ENCODE assay signal across 28 cellular contexts in genomic region chr12:10101648-10102220, GRCh38. TPM values are rescaled to one million over a fixed set of nuclear protein-coding genes. Genes with fewer than 3 reads are reported as not detected.
A peak's percentile ranks its signal among the peaks of the same experiment; 100 is the strongest.
DNase-seq lines count a peak whose midpoint lies in the region; ATAC-seq, FAIRE-seq and TF ChIP-seq lines count a peak whose summit lies in the region.
"Had no signal": no experiment of that assay in that cellular context is flagged by ENCODE, and none has a peak within 500 bp of the region (broad histone marks: within the 10 kb centered on the region; RNA-seq: fewer than 3 reads in every experiment).

No MANE protein-coding gene starts in this region.

- dilution Hi-C loops in mammary epithelial cell (cut with HindIII; ENCODE audit: low sequenced_read_pairs) (no loop called here), keratinocyte (cut with MboI; ENCODE audit: extremely low pct_ligation_motif_present, low sequenced_read_pairs) (no loop called here)

- peak; percentile 32 for FAIRE-seq in keratinocyte (lab: Jason Lieb, UNC)
- FAIRE-seq: GM12892, GM19239 had no signal

- H3K9me3 ChIP-seq in mammary epithelial cell (replicated peaks; ENCODE audit: insufficient read depth, low read length) (no peaks in the 10 kb centered on the region), keratinocyte (ENCODE audit: control insufficient read depth, low read depth, low read length) (no peaks in the 10 kb centered on the region), upper lobe of right lung (no peaks in the 10 kb centered on the region), Karpas-422 (ENCODE audit: low read length) (no peaks in the 10 kb centered on the region)
- H3K9me3 ChIP-seq: heart left ventricle, left lung, SK-N-SH, thoracic aorta had no signal

- no peaks in the 10 kb centered on the region for H3K9me2 ChIP-seq in Karpas-422 (replicated peaks; ENCODE audit: insufficient read depth, low read length)
- H3K9me2 ChIP-seq: SK-N-SH had no signal

- H3K4me1 ChIP-seq in mammary epithelial cell (ENCODE audit: insufficient read depth, low read length) (peaks cover 11% of the 10 kb centered on the region), keratinocyte (ENCODE audit: control insufficient read depth, extremely low read depth, insufficient read depth, low read length) (no peaks in the 10 kb centered on the region), upper lobe of right lung (peaks cover 12% of the 10 kb centered on the region), Karpas-422 (ENCODE audit: low read length) (no peaks in the 10 kb centered on the region)

- no peak overlapping the region for H3K9ac ChIP-seq in mammary epithelial cell (ENCODE audit: insufficient read depth, low read length)
- H3K9ac ChIP-seq in keratinocyte (ENCODE audit: control insufficient read depth, extremely low read depth, insufficient read depth, low read length): no peak overlapping the region
- H3K9ac ChIP-seq in Karpas-422 (ENCODE audit: low read length): no peak overlapping the region
- H3K9ac ChIP-seq: SK-N-SH had no signal

- H3K27me3 ChIP-seq in mammary epithelial cell (ENCODE audit: insufficient read depth, low read length): no peaks in the 10 kb centered on the region
- no peaks in the 10 kb centered on the region for H3K27me3 ChIP-seq in keratinocyte (ENCODE audit: control insufficient read depth, extremely low read depth, insufficient read depth, low read length)
- H3K27me3 ChIP-seq in upper lobe of right lung: no peaks in the 10 kb centered on the region
- H3K27me3 ChIP-seq in Karpas-422 (ENCODE audit: low read length): no peaks in the 10 kb centered on the region
- H3K27me3 ChIP-seq: heart left ventricle, left lung had no signal

- ATAC-seq in upper lobe of right lung (peak; percentile 31), left ventricle myocardium superior (no peak)
- ATAC-seq: effector memory CD8-positive, alpha-beta T cell; stimulated activated naive B cell treated with anti-CD40 and anti-IgM and Interleukin-4, amounts not matched to agents 10 μg/mL and 1 μg/mL and 100 μg/mL, for 72 hours had no signal

- peak overlapping the region; percentile 43 for H3K4me2 ChIP-seq in mammary epithelial cell (ENCODE audit: insufficient read depth, low read depth, low read length)
- no peak overlapping the region for H3K4me2 ChIP-seq in keratinocyte (ENCODE audit: control insufficient read depth, extremely low read depth, insufficient read depth, low read depth, low read length)
- no peak overlapping the region for H3K4me2 ChIP-seq in Karpas-422 (ENCODE audit: low read depth, low read length, poor library complexity, severe bottlenecking)
- H3K4me2 ChIP-seq: SK-N-SH had no signal

- in situ Hi-C loops in mammary epithelial cell (cut with MboI; ENCODE audit: low sequenced_read_pairs in 2 of 2): no loop called here

- H4K20me1 ChIP-seq in mammary epithelial cell (ENCODE audit: insufficient read depth, low read length): no peaks in the 10 kb centered on the region
- no peaks in the 10 kb centered on the region for H4K20me1 ChIP-seq in keratinocyte (ENCODE audit: control insufficient read depth, extremely low read depth, insufficient read depth, low read length)
- no peaks in the 10 kb centered on the region for H4K20me1 ChIP-seq in Karpas-422 (ENCODE audit: insufficient read depth, low read depth, low read length)

- H3K79me2 ChIP-seq in mammary epithelial cell (ENCODE audit: insufficient read depth, low read length) (no peaks in the 10 kb centered on the region), keratinocyte (ENCODE audit: control insufficient read depth, insufficient read depth, low read length) (no peaks in the 10 kb centered on the region), Karpas-422 (ENCODE audit: low read length) (no peaks in the 10 kb centered on the region)

- TF ChIP-seq CTCF in mammary epithelial cell (conservative IDR thresholded peaks at IDR 0.05 in 1 of 2, IDR thresholded peaks at IDR 0.05 in 1 of 2; ENCODE audit: extremely low read depth in 1 of 2, insufficient read depth in 1 of 2, low read depth in 1 of 2, low read length in 2 of 2) (no peak), keratinocyte (optimal IDR thresholded peaks at IDR 0.05 in 1 of 3, IDR thresholded peaks at IDR 0.05 in 1 of 3, conservative IDR thresholded peaks at IDR 0.05 in 1 of 3; ENCODE audit: extremely low read depth in 1 of 3, insufficient read depth in 2 of 3, low read length in 3 of 3) (no peak), upper lobe of right lung (IDR thresholded peaks at IDR 0.05) (no peak)

- DNase-seq in M059J (ENCODE audit: low read depth): peak; percentile 47
- no peak for DNase-seq in mammary epithelial cell
- no peak for DNase-seq in keratinocyte (ENCODE audit: low read depth, low spot score)
- no peak for DNase-seq in upper lobe of right lung
- no peak for DNase-seq in left ventricle myocardium superior
- DNase-seq in Karpas-422: no peak
- DNase-seq in SKM-1 (lab: John Stamatoyannopoulos, UW; ENCODE audit: unreplicated experiment): no peak
- DNase-seq: activated CD4-positive, alpha-beta T cell treated with anti-CD3 and anti-CD28 coated beads, Interleukin-2, amount 50 U/mL, for 48 hours; activated effector memory CD4-positive, alpha-beta T cell treated with anti-CD3 and anti-CD28 coated beads, Interleukin-2, amount 50 U/mL, for 16 hours; DND-41; effector memory CD8-positive, alpha-beta T cell; left lung; NCI-H2081 treated with DMSO at 0.1 percent for 48 hours; NK-92 treated with Interleukin-12 subunit alpha and Interleukin-12 subunit beta, amount 100 ng/mL, for 24 hours; stimulated activated CD4-positive, alpha-beta T cell treated with anti-CD3 and anti-CD28 coated beads, Interleukin-2, amount 100 ng/mL, for 24 hours; stimulated activated naive B cell treated with anti-CD40 and anti-IgM and Interleukin-4, amounts not matched to agents 10 μg/mL and 1 μg/mL and 100 μg/mL, for 72 hours; WERI-Rb-1 had no signal

- WGBS in mammary epithelial cell (ENCODE audit: low coverage, missing lambda C conversion rate): 100% methylated on average over 1 of the region's 1 CpG

- intact Hi-C loops in mammary epithelial cell (cut with micrococcal nuclease): no loop called here
- intact Hi-C loops in upper lobe of right lung (cut with DNase I): no loop called here
- intact Hi-C loops in left ventricle myocardium superior (cut with micrococcal nuclease): no loop called here

- CTCF ChIA-PET in mammary epithelial cell (lab: Charles Lee; ENCODE audit: low non-redundant PET): no interaction called here

- H3K27ac ChIP-seq in mammary epithelial cell (ENCODE audit: insufficient read depth, low read depth, low read length) (no peak overlapping the region), keratinocyte (ENCODE audit: control insufficient read depth, insufficient read depth, low read length) (no peak overlapping the region), upper lobe of right lung (no peak overlapping the region), Karpas-422 (ENCODE audit: low read length) (no peak overlapping the region)
- H3K27ac ChIP-seq: left lung, thoracic aorta, WERI-Rb-1 had no signal

- H3K36me3 ChIP-seq in mammary epithelial cell (ENCODE audit: insufficient read depth, low read length): no peaks in the 10 kb centered on the region
- H3K36me3 ChIP-seq in keratinocyte (ENCODE audit: control insufficient read depth in 2 of 2, extremely low read depth in 1 of 2, insufficient read depth in 2 of 2, low read length in 2 of 2): no peaks in the 10 kb centered on the region
- H3K36me3 ChIP-seq in upper lobe of right lung: no peaks in the 10 kb centered on the region
- H3K36me3 ChIP-seq in Karpas-422 (ENCODE audit: insufficient read depth, low read length): no peaks in the 10 kb centered on the region
- H3K36me3 ChIP-seq: heart left ventricle, left lung, thoracic aorta, WERI-Rb-1 had no signal

- H3K4me3 ChIP-seq in mammary epithelial cell (replicated peaks in 1 of 3; ENCODE audit: insufficient read depth in 1 of 3, low read depth in 2 of 3, low read length in 3 of 3) (no peak overlapping the region), keratinocyte (ENCODE audit: control insufficient read depth in 2 of 3, extremely low read depth in 1 of 3, insufficient read depth in 2 of 3, low read depth in 1 of 3, low read length in 3 of 3) (no peak overlapping the region), upper lobe of right lung (no peak overlapping the region), Karpas-422 (ENCODE audit: low read length) (no peak overlapping the region)
- H3K4me3 ChIP-seq: left lung, skin epidermis, thoracic aorta had no signal

- no peak overlapping the region for H2AFZ ChIP-seq in mammary epithelial cell (ENCODE audit: low read depth, low read length)
- no peak overlapping the region for H2AFZ ChIP-seq in keratinocyte (ENCODE audit: control insufficient read depth, low read length)
- H2AFZ ChIP-seq in Karpas-422 (ENCODE audit: low read length): no peak overlapping the region

- BruUV-seq in mammary epithelial cell (replicated peaks; lab: Mats Ljungman, UMichigan): no TSS peak

- H3K9me1 ChIP-seq in keratinocyte (ENCODE audit: control insufficient read depth, extremely low read depth, insufficient read depth, low read length): no peaks in the 10 kb centered on the region

RNA-seq across cellular contexts. Expression of gene CLEC1A, which starts 2.9 kb away (rescaled TPM):
- 0.99 and 2.7 TPM in 2 replicates for total RNA-seq in M059J (2014; rRNA removed; shearing (Covaris generic))
- not detected for total RNA-seq in mammary epithelial cell
- polyA plus RNA-seq in mammary epithelial cell: not detected
- not detected for polyA minus RNA-seq in mammary epithelial cell
- polyA plus RNA-seq in keratinocyte: 0.05 TPM in 1 of 3 replicates, not detected in the others
- not detected for polyA plus RNA-seq in keratinocyte (2011; ENCODE audit: low read depth)
- polyA plus RNA-seq in keratinocyte (2011; cell fraction: cytosol; rRNA removed): not detected in 2 replicates
- polyA plus RNA-seq in keratinocyte (2011; cell fraction: nucleus; rRNA removed): not detected in 2 replicates
- not detected in 2 replicates for polyA plus RNA-seq in keratinocyte (2012; ENCODE audit: low replicate concordance)
- not detected in 3 replicates for polyA minus RNA-seq in keratinocyte
- not detected for polyA minus RNA-seq in keratinocyte (2011; cell fraction: cytosol; rRNA and poly(A)+ RNA removed)
- not detected in 2 replicates for polyA minus RNA-seq in keratinocyte (2011; cell fraction: nucleus; rRNA and poly(A)+ RNA removed)
- total RNA-seq in upper lobe of right lung: 15.0 TPM
- total RNA-seq in left ventricle myocardium superior: 4.4 TPM
- total RNA-seq in Karpas-422 (2014; rRNA removed; shearing (Covaris generic); ENCODE audit: low replicate concordance): not detected in 2 replicates
- total RNA-seq: LHCN-M2; NCI-H460; progenitor cell of endocrine pancreas; T-helper 2 cell treated with Interferon-gamma antibody and Interleukin-4, amounts not matched to agents 100 ng/mL and 5 ng/mL, for 36 hours had no signal
- polyA plus RNA-seq: SK-N-SH had no signal

RNA-seq across cellular contexts. Expression of gene CLEC7A, which starts 28.3 kb away (rescaled TPM):
- total RNA-seq in M059J (2014; rRNA removed; shearing (Covaris generic)): 38.9 and 40.5 TPM in 2 replicates
- not detected for total RNA-seq in mammary epithelial cell
- polyA plus RNA-seq in mammary epithelial cell: 0.02 TPM
- not detected for polyA minus RNA-seq in mammary epithelial cell
- 0.31 to 0.62 TPM (median 0.62 TPM) in 3 replicates for polyA plus RNA-seq in keratinocyte
- not detected for polyA plus RNA-seq in keratinocyte (2011; ENCODE audit: low read depth)
- 0.12 and 0.18 TPM in 2 replicates for polyA plus RNA-seq in keratinocyte (2011; cell fraction: cytosol; rRNA removed)
- polyA plus RNA-seq in keratinocyte (2011; cell fraction: nucleus; rRNA removed): 0.17 and 0.29 TPM in 2 replicates
- 0.17 TPM in 1 of 2 replicates, not detected in the other for polyA plus RNA-seq in keratinocyte (2012; ENCODE audit: low replicate concordance)
- polyA minus RNA-seq in keratinocyte: 0.06 to 0.13 TPM in 2 of 3 replicates, not detected in the other
- polyA minus RNA-seq in keratinocyte (2011; cell fraction: cytosol; rRNA and poly(A)+ RNA removed): not detected
- not detected in 2 replicates for polyA minus RNA-seq in keratinocyte (2011; cell fraction: nucleus; rRNA and poly(A)+ RNA removed)
- total RNA-seq in upper lobe of right lung: 51.1 TPM
- total RNA-seq in left ventricle myocardium superior: 2.8 TPM
- total RNA-seq in Karpas-422 (2014; rRNA removed; shearing (Covaris generic); ENCODE audit: low replicate concordance): not detected in 2 replicates
- total RNA-seq: LHCN-M2; NCI-H460; progenitor cell of endocrine pancreas; RPMI7951; T-helper 2 cell treated with Interferon-gamma antibody and Interleukin-4, amounts not matched to agents 100 ng/mL and 5 ng/mL, for 36 hours had no signal
- polyA plus RNA-seq: SK-N-SH had no signal

Comparison
In these comparisons a context has a peak if more than half of its experiments do, and no peak if none do; other contexts are left out.
1. RNA of gene CLEC7A, which starts 28.3 kb away (total RNA-seq): 51.1 TPM in upper lobe of right lung (single experiment) and 38.9 to 40.5 TPM in M059J; 2.8 TPM in left ventricle myocardium superior (single experiment), not detected in mammary epithelial cell and not detected in Karpas-422; every median in the first group is over 10 times any median in the second.